ENCODE assay signal across 2 cellular contexts in the genomic region with DNA sequence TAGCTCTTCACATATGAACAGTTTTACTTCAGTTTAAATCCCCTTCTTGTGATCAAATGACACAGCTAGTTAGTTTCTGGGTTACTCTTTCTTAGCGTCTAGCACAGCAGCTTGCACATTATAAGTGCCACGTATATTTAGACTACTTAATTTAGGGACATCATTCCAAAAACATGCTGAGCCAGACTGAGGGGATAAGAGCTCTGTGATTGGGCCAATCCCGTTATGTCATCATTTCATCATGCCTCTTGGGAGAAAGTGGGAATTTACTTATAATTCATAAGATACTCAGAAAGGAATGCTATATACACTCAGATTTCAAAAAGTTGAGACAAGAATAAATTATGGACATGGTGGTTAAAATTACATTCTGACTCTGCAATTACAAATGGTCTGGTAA. TPM values are rescaled to one million over a fixed set of nuclear protein-coding genes. Genes with fewer than 3 reads are reported as not detected.
"Had no signal": no experiment of that assay in that cellular context is flagged by ENCODE, and none has a peak within 500 bp of the region (broad histone marks: within the 10 kb centered on the region; RNA-seq: fewer than 3 reads in every experiment).

No MANE protein-coding gene starts in this region.

RNA-seq across cellular contexts. Expression of a gene that starts 4.2 kb away (rescaled TPM):
- total RNA-seq: GM23248, H7 had no signal
